Comparison of ENCODE assay signal across 19 cellular contexts in genomic region chr17:49587366-49588073, GRCh38. TPM values are rescaled to one million over a fixed set of nuclear protein-coding genes. Genes with fewer than 3 reads are reported as not detected.
"Had no signal": no experiment of that assay in that cellular context is flagged by ENCODE, and none has a peak within 500 bp of the region (broad histone marks: within the 10 kb centered on the region; RNA-seq: fewer than 3 reads in every experiment).

No MANE protein-coding gene starts in this region.

- H3K4me1 ChIP-seq: foreskin keratinocyte, stomach, upper lobe of right lung had no signal

- ATAC-seq: foreskin keratinocyte, left cardiac atrium, left ventricle myocardium superior, upper lobe of right lung had no signal

- H3K27me3 ChIP-seq: esophagus squamous epithelium, foreskin keratinocyte, neutrophil, stomach, upper lobe of right lung, vagina had no signal

- H3K4me3 ChIP-seq: esophagus squamous epithelium, lung, skin epidermis, stomach, upper lobe of right lung, vagina had no signal

- DNase-seq: effector memory CD4-positive, alpha-beta T cell; esophagus squamous epithelium; foreskin keratinocyte; immature natural killer cell; left cardiac atrium; left ventricle myocardium superior; mesenchymal stem cell; midbrain; naive B cell; nephron progenitor cell; stimulated activated CD4-positive, alpha-beta T cell treated with anti-CD3 and anti-CD28 coated beads, Interleukin-2, amount 100 ng/mL, for 24 hours; stimulated activated CD4-positive, alpha-beta T cell treated with anti-CD3 and anti-CD28 coated beads, Interleukin-4, amount 100 ng/mL, for 4 hours; stimulated activated naive CD4-positive, alpha-beta T cell; stomach; upper lobe of right lung had no signal

- H3K27ac ChIP-seq: foreskin keratinocyte, neutrophil, stomach, upper lobe of right lung, vagina had no signal

- H3K9me3 ChIP-seq: esophagus squamous epithelium, neutrophil, stomach, upper lobe of right lung, vagina had no signal

RNA-seq across cellular contexts. Expression of gene NXPH3, which starts 11.8 kb away (rescaled TPM):
- polyA plus RNA-seq: immature natural killer cell had no signal
